ENCODE assay signal across 40 cellular contexts in the genomic region with DNA sequence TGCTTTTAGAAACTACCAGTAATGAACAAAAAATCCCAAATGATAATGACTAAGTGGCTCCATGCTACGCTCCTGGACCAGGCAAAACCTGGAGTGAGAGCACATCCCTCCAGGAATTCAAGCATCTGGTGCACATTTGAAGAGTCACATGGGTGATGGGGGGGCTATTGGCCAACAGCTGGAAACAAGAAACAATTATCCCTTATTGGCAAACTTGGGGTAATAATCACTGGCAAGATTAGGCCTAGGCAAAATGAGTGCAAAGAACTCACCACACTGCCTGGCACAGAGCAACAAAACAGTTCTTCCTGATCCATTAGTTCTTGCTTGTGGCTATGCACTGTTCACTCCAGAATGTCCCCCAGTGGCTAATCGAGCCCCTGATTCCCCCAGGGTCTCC.
"Had no signal": no experiment of that assay in that cellular context is flagged by ENCODE, and none has a peak within 500 bp of the region (broad histone marks: within the 10 kb centered on the region; RNA-seq: fewer than 3 reads in every experiment).

No MANE protein-coding gene starts in this region.

- H3K4me1 ChIP-seq: Peyer's patch, SJSA1 had no signal

- DNase-seq: activated B cell treated with CpG ODN at 0.5 μM for 24 hours; activated CD4-positive, alpha-beta memory T cell treated with anti-CD3 and anti-CD28 coated beads for 36 hours; activated CD4-positive, alpha-beta T cell treated with anti-CD3 and anti-CD28 coated beads for 4 hours; activated CD4-positive, alpha-beta T cell treated with anti-CD3 and anti-CD28 coated beads, Interleukin-2, amount 50 U/mL, for 1 hour; activated CD4-positive, CD25-positive, alpha-beta regulatory T cell treated with anti-CD3 and anti-CD28 coated beads, Interleukin-2, amount 50 U/mL, for 72 hours; activated effector memory CD4-positive, alpha-beta T cell treated with anti-CD3 and anti-CD28 coated beads, Interleukin-2, amount 50 U/mL, for 16 hours; activated naive CD4-positive, alpha-beta T cell; activated naive CD4-positive, alpha-beta T cell treated with anti-CD3 and anti-CD28 coated beads, Interleukin-2, amount 50 U/mL, for 16 hours; activated naive CD8-positive, alpha-beta T cell treated with anti-CD3 and anti-CD28 coated beads for 36 hours; activated T-cell treated with anti-CD3 and anti-CD28 coated beads, Interleukin-2, amount 50 U/mL, for 1 hour; activated T-cell treated with anti-CD3 and anti-CD28 coated beads, Interleukin-2, amount 50 U/mL, for 72 hours; amniotic stem cell; aorta; brain microvascular endothelial cell; central memory CD4-positive, alpha-beta T cell; Kasumi-1; KG1; MG63; NCI-H1048; NCI-H1105 treated with DMSO at 0.1 percent for 48 hours; NCI-H1436; NCI-H1694; NCI-H1930; NCI-H2081 treated with DMSO at 0.1 percent for 48 hours; NCI-H345; NCI-H510A; NCI-H526; NCI-H748 treated with DMSO at 0.1 percent for 48 hours; NK-92 treated with Interleukin-12 subunit alpha and Interleukin-12 subunit beta, amount 100 ng/mL, for 24 hours; PC-3; Peyer's patch; RPMI8226; SHP77 treated with DMSO at 0.1 percent for 48 hours; SW 1271; T-helper 1 cell; T-helper 2 cell; T-helper 9 cell had no signal

- H3K9me3 ChIP-seq: Peyer's patch, SJSA1 had no signal

- H3K4me3 ChIP-seq: MG63, Peyer's patch, SJSA1 had no signal

- H3K27me3 Mint-ChIP-seq: activated naive CD8-positive, alpha-beta T cell treated with anti-CD3 and anti-CD28 coated beads for 36 hours had no signal

- ATAC-seq: activated T-cell treated with anti-CD3 and anti-CD28 coated beads, Interleukin-2, amount 50 U/mL, for 72 hours; activated T-helper 17 cell treated with anti-CD3 and anti-CD28 coated beads, Interleukin-2, amount 50 U/mL, for 72 hours; PC-3 had no signal

- H3K27ac Mint-ChIP-seq: activated B cell treated with CpG ODN at 0.5 μM for 24 hours; activated CD4-positive, alpha-beta memory T cell treated with anti-CD3 and anti-CD28 coated beads for 36 hours; activated naive CD8-positive, alpha-beta T cell treated with anti-CD3 and anti-CD28 coated beads for 36 hours; activated T-cell treated with anti-CD3 and anti-CD28 coated beads, Interleukin-2, amount 50 U/mL, for 72 hours; activated T-helper 17 cell treated with anti-CD3 and anti-CD28 coated beads, Interleukin-2, amount 50 U/mL, for 72 hours had no signal

- H3K36me3 ChIP-seq: brain microvascular endothelial cell, MG63, Peyer's patch, SJSA1 had no signal

- H3K4me1 Mint-ChIP-seq: activated naive CD8-positive, alpha-beta T cell treated with anti-CD3 and anti-CD28 coated beads for 36 hours; activated T-helper 17 cell treated with anti-CD3 and anti-CD28 coated beads, Interleukin-2, amount 50 U/mL, for 72 hours had no signal

- H3K4me3 Mint-ChIP-seq: activated B cell treated with CpG ODN at 0.5 μM for 24 hours; activated CD4-positive, alpha-beta memory T cell treated with anti-CD3 and anti-CD28 coated beads for 36 hours; activated naive CD8-positive, alpha-beta T cell treated with anti-CD3 and anti-CD28 coated beads for 36 hours; activated T-cell treated with anti-CD3 and anti-CD28 coated beads, Interleukin-2, amount 50 U/mL, for 72 hours; activated T-helper 17 cell treated with anti-CD3 and anti-CD28 coated beads, Interleukin-2, amount 50 U/mL, for 72 hours had no signal

- H3K27ac ChIP-seq: brain microvascular endothelial cell, Peyer's patch, SJSA1, VCaP had no signal

- H3K27me3 ChIP-seq: brain microvascular endothelial cell, MG63, Peyer's patch had no signal
